9 cellular contexts compared by ENCODE assay signal in genomic region chr12:118404876-118405521, GRCh38. TPM values are rescaled to one million over a fixed set of nuclear protein-coding genes. Genes with fewer than 3 reads are reported as not detected.
DNase-seq lines count a peak whose midpoint lies in the region; ATAC-seq and TF ChIP-seq lines count a peak whose summit lies in the region.
"Had no signal": no experiment of that assay in that cellular context is flagged by ENCODE, and none has a peak within 500 bp of the region (broad histone marks: within the 10 kb centered on the region; RNA-seq: fewer than 3 reads in every experiment).

No MANE protein-coding gene starts in this region.

- intact Hi-C loops in Caco-2 (cut with micrococcal nuclease; ENCODE audit: unreplicated experiment): loop anchor here (1.0 kb wide), 2 partner anchors 217 to 435 kb away; no protein-coding TSS in a partner anchor
- intact Hi-C loops in naive thymus-derived CD4-positive, alpha-beta T cell (cut with micrococcal nuclease): loop anchor here (1.0 to 10.0 kb wide), 5 partner anchors 28 to 1262 kb away; no protein-coding TSS in a partner anchor

- H3K4me1 Mint-ChIP-seq in Caco-2 (ENCODE audit: low read depth, unreplicated experiment): no peaks in the 10 kb centered on the region
- H3K4me1 Mint-ChIP-seq in naive thymus-derived CD4-positive, alpha-beta T cell: peaks cover 0 to 3% (median 0%) of the 10 kb centered on the region in 7 donors

- no peak overlapping the region for H3K27ac Mint-ChIP-seq in Caco-2 (ENCODE audit: unreplicated experiment)
- no peak overlapping the region for H3K27ac Mint-ChIP-seq in naive thymus-derived CD4-positive, alpha-beta T cell
- H3K27ac Mint-ChIP-seq: activated naive CD8-positive, alpha-beta T cell had no signal

- peaks cover 57% of the 10 kb centered on the region for H3K36me3 Mint-ChIP-seq in Caco-2 (ENCODE audit: insufficient read depth, unreplicated experiment)
- H3K36me3 Mint-ChIP-seq in naive thymus-derived CD4-positive, alpha-beta T cell: peaks cover 4 to 58% (median 18%) of the 10 kb centered on the region in 5 donors

- no TSS peak for BruUV-seq in Caco-2 (replicated peaks; lab: Mats Ljungman, UMichigan)

- H3K4me1 ChIP-seq in Caco-2: no peaks in the 10 kb centered on the region
- no peaks in the 10 kb centered on the region for H3K4me1 ChIP-seq in naive thymus-derived CD4-positive, alpha-beta T cell (ENCODE audit: control insufficient read depth in 2 of 2, insufficient read depth in 2 of 2, low read length in 2 of 2)

- POLR2A ChIA-PET in Caco-2 (lab: Charles Lee): no interaction called here
- POLR2A ChIA-PET in naive thymus-derived CD4-positive, alpha-beta T cell (lab: Charles Lee): no interaction called here

- no peak overlapping the region for H3K4me3 ChIP-seq in Caco-2 (ENCODE audit: low read depth, low read length)
- no peak overlapping the region for H3K4me3 ChIP-seq in HFF-Myc (replicated peaks; ENCODE audit: low read depth, low read length)
- no peak overlapping the region for H3K4me3 ChIP-seq in epithelial cell of esophagus (ENCODE audit: low read length)
- H3K4me3 ChIP-seq in naive thymus-derived CD4-positive, alpha-beta T cell (ENCODE audit: low read length): no peak overlapping the region

- CTCF ChIA-PET in Caco-2 (lab: Charles Lee): interaction anchor here (0.5 to 0.8 kb wide), 2 partner anchors 10 to 33 kb away, joined by 3 to 5 read pairs; no protein-coding TSS in a partner anchor
- CTCF ChIA-PET in naive thymus-derived CD4-positive, alpha-beta T cell (lab: Charles Lee): interaction anchor here (1.0 to 1.6 kb wide), 4 partner anchors 9 to 1140 kb away, joined by 3 to 6 read pairs (median 4); no protein-coding TSS in a partner anchor

- no peaks in the 10 kb centered on the region for H3K27me3 ChIP-seq in Caco-2 (replicated peaks; ENCODE audit: control insufficient read depth, insufficient read depth, low read length)
- no peaks in the 10 kb centered on the region for H3K27me3 ChIP-seq in naive thymus-derived CD4-positive, alpha-beta T cell (ENCODE audit: control insufficient read depth in 2 of 2, insufficient read depth in 2 of 2, low read length in 2 of 2)

- no peak overlapping the region for H3K4me3 Mint-ChIP-seq in Caco-2 (ENCODE audit: unreplicated experiment)
- no peak overlapping the region for H3K4me3 Mint-ChIP-seq in naive thymus-derived CD4-positive, alpha-beta T cell
- H3K4me3 Mint-ChIP-seq: activated naive CD8-positive, alpha-beta T cell had no signal

- peak; percentile 72 for ATAC-seq in naive thymus-derived CD4-positive, alpha-beta T cell
- ATAC-seq in GM19397 (IDR thresholded peaks at IDR 0.05; ENCODE audit: unreplicated experiment): no peak

- H3K36me3 ChIP-seq in Caco-2 (ENCODE audit: control insufficient read depth, insufficient read depth, low read length): no peaks in the 10 kb centered on the region
- H3K36me3 ChIP-seq in naive thymus-derived CD4-positive, alpha-beta T cell (ENCODE audit: control insufficient read depth in 2 of 3, insufficient read depth in 3 of 3, low read length in 3 of 3): peaks cover 4 to 56% (median 12%) of the 10 kb centered on the region in 3 experiments

- DNase-seq in Caco-2: peak; percentile 55 to 58
- DNase-seq in HFF-Myc (ENCODE audit: extremely low read depth, low read depth): peak; percentile 31
- DNase-seq in NCI-H82 (lab: John Stamatoyannopoulos, UW): peak; percentile 83
- peak; percentile 13 to 27 for DNase-seq in activated CD8-positive, alpha-beta memory T cell treated with anti-CD3 and anti-CD28 coated beads for 4 hours (ENCODE audit: low read depth in 2 of 2)
- DNase-seq in epithelial cell of esophagus (ENCODE audit: low read depth): peak; percentile 66
- DNase-seq in naive thymus-derived CD4-positive, alpha-beta T cell: peak in 7 of 9 donors; percentile 18 to 42 (median 33)
- peak; percentile 91 for DNase-seq in superior temporal gyrus (ENCODE audit: extremely low spot score)

- no peaks in the 10 kb centered on the region for H3K9me3 Mint-ChIP-seq in Caco-2 (ENCODE audit: unreplicated experiment)
- no peaks in the 10 kb centered on the region for H3K9me3 Mint-ChIP-seq in naive thymus-derived CD4-positive, alpha-beta T cell

- H3K27ac ChIP-seq in naive thymus-derived CD4-positive, alpha-beta T cell (ENCODE audit: low read depth, low read length): no peak overlapping the region

- TF ChIP-seq CTCF in Caco-2 (IDR thresholded peaks at IDR 0.05; ENCODE audit: insufficient read depth in 1 of 2, low read depth in 1 of 2, low read length in 1 of 2, severe bottlenecking in 1 of 2, unreplicated experiment in 1 of 2) (peak; percentile 63 to 75), HFF-Myc (IDR thresholded peaks at IDR 0.05; ENCODE audit: low read depth, low read length, missing control alignments) (peak; percentile 74), epithelial cell of esophagus (IDR thresholded peaks at IDR 0.05; ENCODE audit: insufficient read depth, low read depth, low read length, missing control alignments) (peak; percentile 79)

- no peaks in the 10 kb centered on the region for H3K9me3 ChIP-seq in Caco-2
- no peaks in the 10 kb centered on the region for H3K9me3 ChIP-seq in naive thymus-derived CD4-positive, alpha-beta T cell (ENCODE audit: control insufficient read depth in 2 of 3, low read length in 3 of 3)

- no peaks in the 10 kb centered on the region for H3K27me3 Mint-ChIP-seq in Caco-2 (ENCODE audit: insufficient read depth, unreplicated experiment)
- no peaks in the 10 kb centered on the region for H3K27me3 Mint-ChIP-seq in naive thymus-derived CD4-positive, alpha-beta T cell
- H3K27me3 Mint-ChIP-seq: activated naive CD8-positive, alpha-beta T cell had no signal

RNA-seq across cellular contexts. Expression of gene SUDS3, which starts 28.6 kb away (rescaled TPM):
- total RNA-seq in Caco-2 (2022): 39.1 and 42.8 TPM in 2 replicates
- total RNA-seq in naive thymus-derived CD4-positive, alpha-beta T cell: 10 to 100 TPM; 23.9 to 32.2 (median 27.0) TPM
- polyA plus RNA-seq in naive thymus-derived CD4-positive, alpha-beta T cell: 10 to 100 TPM; 10.1 to 13.4 TPM

RNA-seq across cellular contexts. Expression of gene TAOK3, which starts 32.3 kb away (rescaled TPM):
- 16.5 and 17.7 TPM in 2 replicates for total RNA-seq in Caco-2 (2022)
- 100 to 1,000 TPM in 1 of 5 experiments, 10 to 100 TPM in 4; 55.2 to 102 (median 67.3) TPM for total RNA-seq in naive thymus-derived CD4-positive, alpha-beta T cell
- 10 to 100 TPM; 72.8 to 78.8 TPM for polyA plus RNA-seq in naive thymus-derived CD4-positive, alpha-beta T cell

Comparison
In these comparisons a context has a peak if more than half of its experiments do, and no peak if none do; other contexts are left out.
1. DNase-seq: peak in every context shown above with its lines; median percentile 91 in superior temporal gyrus; 83 in NCI-H82; 66 in epithelial cell of esophagus; 56 in Caco-2; 33 in naive thymus-derived CD4-positive, alpha-beta T cell; 31 in HFF-Myc; 20 in activated CD8-positive, alpha-beta memory T cell treated with anti-CD3 and anti-CD28 coated beads for 4 hours.